Comparison of ENCODE assay signal across 24 cellular contexts in genomic region chr5:125712397-125712796, GRCh38.
DNase-seq lines count a peak whose midpoint lies in the region; ATAC-seq, FAIRE-seq and TF ChIP-seq lines count a peak whose summit lies in the region.
"Had no signal": no experiment of that assay in that cellular context is flagged by ENCODE, and none has a peak within 500 bp of the region (broad histone marks: within the 10 kb centered on the region; RNA-seq: fewer than 3 reads in every experiment).

No MANE protein-coding gene starts in this region.

- H3K27ac Mint-ChIP-seq in nephron progenitor cell: no peak overlapping the region
- H3K27ac Mint-ChIP-seq: CD14-positive monocyte; CD4-positive, alpha-beta T cell; CD8-positive, alpha-beta memory T cell; HFFc6 had no signal

- peak; percentile 92 for FAIRE-seq in islet of Langerhans (lab: Jason Lieb, UNC)
- FAIRE-seq: A549, D721Med, G401.6, GM12892, H54 had no signal

- peak; percentile 56 for ATAC-seq in body of pancreas
- ATAC-seq: A549 had no signal

- WGBS in body of pancreas, 2 donors: 27 to 31% methylated on average over 1 of the region's 1 CpG

- intact Hi-C loops in body of pancreas (cut with DNase I): no loop called here

- H3K9me3 ChIP-seq in body of pancreas: no peaks in the 10 kb centered on the region
- H3K9me3 ChIP-seq: A549; BE2C; BLaER1 treated with 17β-estradiol and CSF1 and Interleukin-3, amounts not matched to agents 10 nM and 100 nM; HAP-1 had no signal

- no peak overlapping the region for H3K27ac ChIP-seq in body of pancreas
- H3K27ac ChIP-seq: A549; BLaER1 treated with 17β-estradiol and CSF1 and Interleukin-3, amounts not matched to agents 10 nM and 100 nM had no signal

- H3K36me3 Mint-ChIP-seq in nephron progenitor cell (ENCODE audit: low read depth): no peaks in the 10 kb centered on the region
- H3K36me3 Mint-ChIP-seq: CD14-positive monocyte; CD8-positive, alpha-beta memory T cell had no signal

- peak; percentile 30 to 53 for DNase-seq in NCI-H526 (lab: John Stamatoyannopoulos, UW)
- DNase-seq in body of pancreas: no peak
- no peak for DNase-seq in nephron progenitor cell
- no peak for DNase-seq in stimulated activated CD4-positive, alpha-beta T cell treated with anti-CD3 and anti-CD28 coated beads, Interleukin-4, amount 100 ng/mL, for 24 hours
- no peak for DNase-seq in OCI-M2 (lab: John Stamatoyannopoulos, UW; ENCODE audit: unreplicated experiment)
- DNase-seq: 8988T; ACHN; AML-193; BE2C; CD4-positive, alpha-beta T cell; CD8-positive, alpha-beta memory T cell; DMS 273 treated with DMSO at 0.1 percent for 48 hours; DND-41; GOT3; HFFc6 had no signal

- H3K27me3 ChIP-seq in body of pancreas: no peaks in the 10 kb centered on the region
- H3K27me3 ChIP-seq: BE2C; BLaER1 treated with 17β-estradiol and CSF1 and Interleukin-3, amounts not matched to agents 10 nM and 100 nM had no signal

- H3K4me3 ChIP-seq in body of pancreas: no peak overlapping the region
- H3K4me3 ChIP-seq: A549; BLaER1 treated with 17β-estradiol and CSF1 and Interleukin-3, amounts not matched to agents 10 nM and 100 nM; HAP-1 had no signal

- no peaks in the 10 kb centered on the region for H3K36me3 ChIP-seq in body of pancreas (replicated peaks in 1 of 2; ENCODE audit: insufficient read depth in 1 of 2, low read depth in 2 of 2)
- H3K36me3 ChIP-seq: BE2C; BLaER1 treated with 17β-estradiol and CSF1 and Interleukin-3, amounts not matched to agents 10 nM and 100 nM; HAP-1 had no signal

- H3K27me3 Mint-ChIP-seq in nephron progenitor cell (ENCODE audit: low read depth, poor library complexity): peaks cover 3% of the 10 kb centered on the region
- H3K27me3 Mint-ChIP-seq: CD4-positive, alpha-beta T cell; CD8-positive, alpha-beta memory T cell had no signal

- no peak for TF ChIP-seq CTCF in body of pancreas (IDR thresholded peaks at IDR 0.05)
- no peak for TF ChIP-seq CTCF in nephron progenitor cell (IDR thresholded peaks at IDR 0.05)

- no peak overlapping the region for H3K4me3 Mint-ChIP-seq in nephron progenitor cell
- H3K4me3 Mint-ChIP-seq: CD14-positive monocyte; CD4-positive, alpha-beta T cell; CD8-positive, alpha-beta memory T cell; HFFc6 had no signal

- TF ChIP-seq POLR2A in body of pancreas (IDR thresholded peaks at IDR 0.05): no peak

- H3K9me3 Mint-ChIP-seq in nephron progenitor cell: peaks cover 16% of the 10 kb centered on the region

- peaks cover 16% of the 10 kb centered on the region for H3K4me1 ChIP-seq in body of pancreas
- H3K4me1 ChIP-seq: A549; BE2C; BLaER1 treated with 17β-estradiol and CSF1 and Interleukin-3, amounts not matched to agents 10 nM and 100 nM; HAP-1 had no signal

- peaks cover 38% of the 10 kb centered on the region for H3K4me1 Mint-ChIP-seq in nephron progenitor cell
- H3K4me1 Mint-ChIP-seq: CD14-positive monocyte; CD8-positive, alpha-beta memory T cell had no signal

Comparison
In these comparisons a context has a peak if more than half of its experiments do, and no peak if none do; other contexts are left out.
1. DNase-seq: peak in NCI-H526 (2 of 2); none in body of pancreas (0 of 4), nephron progenitor cell (single experiment), stimulated activated CD4-positive, alpha-beta T cell treated with anti-CD3 and anti-CD28 coated beads, Interleukin-4, amount 100 ng/mL, for 24 hours (single experiment) and OCI-M2 (single experiment).